ENCODE assay signal across 1 cellular context in genomic region chr7:120961638-120962173, GRCh38.
TF ChIP-seq lines count a peak whose summit lies in the region.

No MANE protein-coding gene starts in this region.

TF ChIP-seq in K562, 482 proteins besides CTCF, POLR2A, EP300 and RAD21:
- no peak for TF ChIP-seq HLTF (IDR thresholded peaks at IDR 0.05)
- 0 out of 2 replicates have a peak, but pooled peaks have one; percentile 19 for TF ChIP-seq ZNF274 (IDR thresholded peaks at IDR 0.05; ENCODE audit: borderline replicate concordance, low read depth, low read length)
- TF ChIP-seq VEZF1 (CRISPR knock-in tag; IDR thresholded peaks at IDR 0.05) = no peak
- no peak for TF ChIP-seq ZBTB40 (IDR thresholded peaks at IDR 0.05)
- no peak for TF ChIP-seq ZBTB40 (CRISPR knock-in tag; IDR thresholded peaks at IDR 0.05)
